ENCODE assay signal across 9 cellular contexts in the genomic region with DNA sequence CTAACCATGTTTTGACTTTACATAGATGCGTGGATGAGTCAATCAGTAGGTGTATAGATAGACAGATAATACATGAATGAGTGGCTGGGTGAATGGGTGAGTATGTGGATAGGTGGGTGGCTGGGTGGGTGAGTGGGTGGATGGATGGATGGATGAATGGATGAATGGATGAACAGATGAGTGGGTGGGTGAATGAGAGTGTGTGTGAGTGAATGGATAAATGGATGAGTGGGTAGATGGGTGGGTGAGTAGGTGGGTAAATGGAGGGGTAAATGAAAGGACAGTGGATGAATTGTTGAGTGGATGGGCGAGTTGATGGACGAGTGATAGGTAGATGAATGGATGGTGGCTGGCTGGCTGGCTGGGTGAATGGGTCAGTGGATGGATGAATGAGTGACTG.
"Had no signal": no experiment of that assay in that cellular context is flagged by ENCODE, and none has a peak within 500 bp of the region (broad histone marks: within the 10 kb centered on the region; RNA-seq: fewer than 3 reads in every experiment).

No MANE protein-coding gene starts in this region.

- H3K27me3 Mint-ChIP-seq: IgD-negative memory B cell had no signal

- H3K4me3 ChIP-seq: GM23248 had no signal

- H3K27ac Mint-ChIP-seq: H9, HFFc6, IgD-negative memory B cell had no signal

- FAIRE-seq: H54 had no signal

- H3K4me3 Mint-ChIP-seq: H9, HFFc6, IgD-negative memory B cell had no signal

- H3K27ac ChIP-seq: GM23248, HL-60 had no signal

- H2AFZ ChIP-seq: GM23248 had no signal

- DNase-seq: GM23248, GOT3, H9, HCEC 1CT, HFFc6, KG1 had no signal

- H3K9ac ChIP-seq: GM23248 had no signal

- H3K9me3 Mint-ChIP-seq: HFFc6 had no signal
